In genomic region chr6:150069707-150070106, GRCh38 we compare ENCODE assay signal across 9 cellular contexts. TPM values are rescaled to one million over a fixed set of nuclear protein-coding genes. Genes with fewer than 3 reads are reported as not detected.
DNase-seq lines count a peak whose midpoint lies in the region; ATAC-seq, FAIRE-seq and TF ChIP-seq lines count a peak whose summit lies in the region.
"Had no signal": no experiment of that assay in that cellular context is flagged by ENCODE, and none has a peak within 500 bp of the region (broad histone marks: within the 10 kb centered on the region; RNA-seq: fewer than 3 reads in every experiment).

No MANE protein-coding gene starts in this region.

- DNase-seq in CD8-positive, alpha-beta memory T cell, result no peak
- DNase-seq in MV-4-11 (lab: John Stamatoyannopoulos, UW) (peak; percentile 26), K562 (ENCODE audit: extremely low read depth in 1 of 4, low spot score in 3 of 4) (no peak), HTR-8/SVneo (ENCODE audit: insufficient read length, low spot score) (no peak), NCI-H69 (lab: John Stamatoyannopoulos, UW) (no peak)
- no peak for DNase-seq in naive thymus-derived CD4-positive, alpha-beta T cell
- DNase-seq in activated CD8-positive, alpha-beta memory T cell treated with anti-CD3 and anti-CD28 coated beads, Interleukin-2, amount 10 ng/mL, durations not matched to agents 7 days and 5 days, result no peak

- H3K4me1 Mint-ChIP-seq in CD8-positive, alpha-beta memory T cell, result peaks cover 21 to 28% (median 26%) of the 10 kb centered on the region in 3 donors
- H3K4me1 Mint-ChIP-seq in naive thymus-derived CD4-positive, alpha-beta T cell, result peaks cover 10 to 22% (median 14%) of the 10 kb centered on the region in 7 donors
- H3K4me1 Mint-ChIP-seq in activated CD8-positive, alpha-beta memory T cell treated with anti-CD3 and anti-CD28 coated beads, Interleukin-2, amount 10 ng/mL, durations not matched to agents 7 days and 5 days, result peaks cover 34% of the 10 kb centered on the region

- H3K27me3 Mint-ChIP-seq in CD8-positive, alpha-beta memory T cell, result peaks cover 5 to 6% of the 10 kb centered on the region in 2 donors
- H3K27me3 Mint-ChIP-seq in naive thymus-derived CD4-positive, alpha-beta T cell, result peaks cover 6 to 40% (median 17%) of the 10 kb centered on the region in 5 donors
- H3K27me3 Mint-ChIP-seq in activated CD8-positive, alpha-beta memory T cell treated with anti-CD3 and anti-CD28 coated beads, Interleukin-2, amount 10 ng/mL, durations not matched to agents 7 days and 5 days, result peaks cover 28% of the 10 kb centered on the region

- H3K9me3 ChIP-seq in CD8-positive, alpha-beta memory T cell (ENCODE audit: low read length), result no peaks in the 10 kb centered on the region
- H3K9me3 ChIP-seq in K562 (replicated peaks; ENCODE audit: control insufficient read depth, insufficient read depth, low read depth, low read length), result no peaks in the 10 kb centered on the region
- H3K9me3 ChIP-seq in naive thymus-derived CD4-positive, alpha-beta T cell (ENCODE audit: control insufficient read depth in 2 of 3, low read length in 3 of 3), result no peaks in the 10 kb centered on the region

- CTCF ChIA-PET in CD8-positive, alpha-beta memory T cell (lab: Charles Lee), result interaction anchor here (3.3 to 4.2 kb wide), 2 partner anchors 10 to 15 kb away, joined by 18 to 31 read pairs; no protein-coding TSS in a partner anchor
- CTCF ChIA-PET in K562 (lab: Yijun Ruan, JAX; ENCODE audit: low intra/inter-chr PET ratio), result interaction anchor here (1.4 to 4.0 kb wide), 2 partner anchors 135 to 265 kb away, joined by 4 to 25 read pairs; no protein-coding TSS in a partner anchor
- CTCF ChIA-PET in naive thymus-derived CD4-positive, alpha-beta T cell (lab: Charles Lee), result no interaction called here
- CTCF ChIA-PET in activated CD8-positive, alpha-beta memory T cell treated with anti-CD3 and anti-CD28 coated beads, Interleukin-2, amount 10 ng/mL, durations not matched to agents 7 days and 5 days (lab: Charles Lee), result interaction anchor here (2.4 to 3.4 kb wide), 3 partner anchors 10 to 326 kb away, joined by 15 to 45 read pairs (median 26); no protein-coding TSS in a partner anchor

- WGBS in K562 (ENCODE audit: insufficient coverage, low coverage, missing lambda C conversion rate), result 23% methylated on average over 11 of the region's 11 CpGs

- H3K9ac ChIP-seq in K562 (ENCODE audit: insufficient read depth in 1 of 2, low read depth in 2 of 2, low read length in 2 of 2), result no peak overlapping the region

- H3K36me3 ChIP-seq in CD8-positive, alpha-beta memory T cell (ENCODE audit: insufficient read depth, low read length), result no peaks in the 10 kb centered on the region
- no peaks in the 10 kb centered on the region for H3K36me3 ChIP-seq in K562 (ENCODE audit: control insufficient read depth, insufficient read depth, low read length)
- H3K36me3 ChIP-seq in naive thymus-derived CD4-positive, alpha-beta T cell (ENCODE audit: control insufficient read depth in 2 of 3, insufficient read depth in 3 of 3, low read length in 3 of 3), result no peaks in the 10 kb centered on the region

- ATAC-seq in K562 (no peak), HG03095 (IDR thresholded peaks at IDR 0.05; ENCODE audit: unreplicated experiment) (no peak)
- no peak for ATAC-seq in naive thymus-derived CD4-positive, alpha-beta T cell
- ATAC-seq in activated CD8-positive, alpha-beta memory T cell treated with anti-CD3 and anti-CD28 coated beads, Interleukin-2, amount 10 ng/mL, durations not matched to agents 7 days and 5 days, result no peak

- no peak overlapping the region for H2AFZ ChIP-seq in K562 (ENCODE audit: low read depth, low read length)

- TF ChIP-seq POLR2A in K562 (conservative IDR thresholded peaks at IDR 0.05), result no peak

- no peaks in the 10 kb centered on the region for H3K9me1 ChIP-seq in K562 (ENCODE audit: control insufficient read depth, insufficient read depth, low read length)

- H3K27ac ChIP-seq in CD8-positive, alpha-beta memory T cell (ENCODE audit: low read depth, low read length), result no peak overlapping the region
- H3K27ac ChIP-seq in K562 (ENCODE audit: extremely low read depth, low read depth, low read length), result no peak overlapping the region
- H3K27ac ChIP-seq in naive thymus-derived CD4-positive, alpha-beta T cell (ENCODE audit: low read depth, low read length), result no peak overlapping the region

- no peak for TF ChIP-seq EP300 in K562 (IDR thresholded peaks at IDR 0.05; ENCODE audit: low read length)

- peaks cover 2 to 11% (median 4%) of the 10 kb centered on the region in 3 donors for H3K36me3 Mint-ChIP-seq in CD8-positive, alpha-beta memory T cell
- peaks cover 0 to 11% (median 0%) of the 10 kb centered on the region in 5 donors for H3K36me3 Mint-ChIP-seq in naive thymus-derived CD4-positive, alpha-beta T cell
- H3K36me3 Mint-ChIP-seq in activated CD8-positive, alpha-beta memory T cell treated with anti-CD3 and anti-CD28 coated beads, Interleukin-2, amount 10 ng/mL, durations not matched to agents 7 days and 5 days, result no peaks in the 10 kb centered on the region

- H3K27me3 ChIP-seq in CD8-positive, alpha-beta memory T cell (ENCODE audit: insufficient read depth, low read length, poor library complexity, severe bottlenecking), result no peaks in the 10 kb centered on the region
- peaks cover 22 to 52% of the 10 kb centered on the region in 2 experiments for H3K27me3 ChIP-seq in K562 (ENCODE audit: control insufficient read depth in 2 of 2, insufficient read depth in 2 of 2, low read length in 2 of 2)
- no peaks in the 10 kb centered on the region for H3K27me3 ChIP-seq in naive thymus-derived CD4-positive, alpha-beta T cell (ENCODE audit: control insufficient read depth in 2 of 2, insufficient read depth in 2 of 2, low read length in 2 of 2)

- TF ChIP-seq CTCF in K562 (IDR thresholded peaks at IDR 0.05 in 2 of 3, conservative IDR thresholded peaks at IDR 0.05 in 1 of 3; ENCODE audit: insufficient read depth in 2 of 3, low read depth in 1 of 3, low read length in 3 of 3), result no peak

- H3K4me1 ChIP-seq in CD8-positive, alpha-beta memory T cell (ENCODE audit: insufficient read depth, low read length), result peaks cover 7% of the 10 kb centered on the region
- H3K4me1 ChIP-seq in K562 (replicated peaks in 1 of 2; ENCODE audit: control insufficient read depth in 2 of 2, insufficient read depth in 2 of 2, low read length in 2 of 2), result peaks cover 5 to 24% of the 10 kb centered on the region in 2 experiments; a peak in 3 of 5 replicates
- H3K4me1 ChIP-seq in naive thymus-derived CD4-positive, alpha-beta T cell (ENCODE audit: control insufficient read depth in 2 of 2, insufficient read depth in 2 of 2, low read length in 2 of 2), result peaks cover 0 to 5% of the 10 kb centered on the region in 2 donors

- in situ Hi-C loops in K562 (cut with MboI), result loop anchor here (5.0 to 25.0 kb wide), 2 partner anchors 323 to 743 kb away; no protein-coding TSS in a partner anchor

- no peaks in the 10 kb centered on the region for H3K79me2 ChIP-seq in K562 (ENCODE audit: control insufficient read depth, insufficient read depth, low read length)

- intact Hi-C loops in K562 (cut with micrococcal nuclease), result loop anchor here (2.0 to 5.0 kb wide), 3 partner anchors 137 to 748 kb away; no protein-coding TSS in a partner anchor
- intact Hi-C loops in naive thymus-derived CD4-positive, alpha-beta T cell (cut with micrococcal nuclease), result loop anchor here (1.0 to 5.0 kb wide), 8 partner anchors 53 to 502 kb away; partner anchors contain the start of genes GINM1 (in 1 of the 2), LRP11 (in 1 of the 2) and ULBP1 (in 1 of the 2)

- no peak overlapping the region for H3K4me3 ChIP-seq in CD8-positive, alpha-beta memory T cell (ENCODE audit: low read length)
- no peak overlapping the region for H3K4me3 ChIP-seq in K562
- H3K4me3 ChIP-seq in naive thymus-derived CD4-positive, alpha-beta T cell (ENCODE audit: low read length), result no peak overlapping the region

- no peak for TF ChIP-seq RAD21 in K562 (CRISPR knock-in tag; conservative IDR thresholded peaks at IDR 0.05 in 1 of 2, IDR thresholded peaks at IDR 0.05 in 1 of 2)

- no peaks in the 10 kb centered on the region for H3K9me3 Mint-ChIP-seq in CD8-positive, alpha-beta memory T cell
- H3K9me3 Mint-ChIP-seq in naive thymus-derived CD4-positive, alpha-beta T cell, result no peaks in the 10 kb centered on the region
- H3K9me3 Mint-ChIP-seq in activated CD8-positive, alpha-beta memory T cell treated with anti-CD3 and anti-CD28 coated beads, Interleukin-2, amount 10 ng/mL, durations not matched to agents 7 days and 5 days (ENCODE audit: low read depth), result no peaks in the 10 kb centered on the region

- H3K4me2 ChIP-seq in K562 (ENCODE audit: insufficient read depth, low read length), result no peak overlapping the region

- H3K4me3 Mint-ChIP-seq in CD8-positive, alpha-beta memory T cell, result peak overlapping the region; percentile 32 to 94 (median 89)
- H3K4me3 Mint-ChIP-seq in naive thymus-derived CD4-positive, alpha-beta T cell, result peak overlapping the region; percentile 10 to 95 (median 60)
- no peak overlapping the region for H3K4me3 Mint-ChIP-seq in activated CD8-positive, alpha-beta memory T cell treated with anti-CD3 and anti-CD28 coated beads, Interleukin-2, amount 10 ng/mL, durations not matched to agents 7 days and 5 days

- POLR2A ChIA-PET in CD8-positive, alpha-beta memory T cell (lab: Charles Lee), result no interaction called here
- POLR2A ChIA-PET in K562 (lab: Yijun Ruan, JAX), result interaction anchor here (0.9 kb wide), 1 partner anchor 14 kb away, joined by 3 read pairs; no protein-coding TSS in a partner anchor
- POLR2A ChIA-PET in naive thymus-derived CD4-positive, alpha-beta T cell (lab: Charles Lee), result no interaction called here

- no peaks in the 10 kb centered on the region for H4K20me1 ChIP-seq in K562 (replicated peaks; ENCODE audit: control insufficient read depth, insufficient read depth, low read length)

- H3K27ac Mint-ChIP-seq in CD8-positive, alpha-beta memory T cell, result peak overlapping the region in 1 of 8 donors; percentile 64
- H3K27ac Mint-ChIP-seq in naive thymus-derived CD4-positive, alpha-beta T cell, result no peak overlapping the region
- no peak overlapping the region for H3K27ac Mint-ChIP-seq in activated CD8-positive, alpha-beta memory T cell treated with anti-CD3 and anti-CD28 coated beads, Interleukin-2, amount 10 ng/mL, durations not matched to agents 7 days and 5 days

- no peak for FAIRE-seq in K562 (lab: Jason Lieb, UNC)
- no peak for FAIRE-seq in HTR-8/SVneo (lab: Jason Lieb, UNC)
- FAIRE-seq: TTC549 had no signal

- BruUV-seq in K562 (replicated peaks; lab: Mats Ljungman, UMichigan), result no TSS peak

RNA-seq across cellular contexts. Expression of gene ULBP3, which starts 0.8 kb away (rescaled TPM):
- 1 to 10 TPM; 1.2 to 1.6 TPM for total RNA-seq in CD8-positive, alpha-beta memory T cell
- 2.2 TPM for polyA plus RNA-seq in CD8-positive, alpha-beta memory T cell
- not detected in 2 replicates for total RNA-seq in K562 (2011; cell fraction: chromatin; rRNA removed; ENCODE audit: low replicate concordance)
- total RNA-seq in K562 (2011; cell fraction: nucleolus; rRNA removed), result not detected in 2 replicates
- not detected in 2 replicates for total RNA-seq in K562 (2011; cell fraction: nucleoplasm; rRNA removed)
- 0.57 TPM in 1 of 2 replicates, not detected in the other for total RNA-seq in K562 (2014; rRNA removed)
- not detected in 2 replicates for total RNA-seq in K562 (2014; rRNA removed; fragmentation: Illumina TruSeq; extraction: Trizol)
- 0.23 TPM in 1 of 2 replicates, not detected in the other for total RNA-seq in K562 (2015; rRNA removed; fragmentation: Illumina TruSeq; extraction: Trizol)
- 0.38 TPM in 1 of 2 replicates, not detected in the other for total RNA-seq in K562 (2021)
- polyA plus RNA-seq in K562 (2011; rRNA removed), result 0.25 TPM in 1 of 2 replicates, not detected in the other
- not detected in 2 replicates for polyA plus RNA-seq in K562 (2011; cell fraction: cytosol; rRNA removed)
- polyA plus RNA-seq in K562 (2011; cell fraction: nucleus; rRNA removed), result not detected in 2 replicates
- 0.12 and 0.14 TPM in 2 replicates for polyA plus RNA-seq in K562 (2012)
- polyA plus RNA-seq in K562 (2014; fragmentation: Illumina TruSeq; extraction: Trizol), result not detected in 2 replicates
- polyA plus RNA-seq in K562 (2014; fragmentation: Nextera tagmentation; extraction: Ambion mirVana), result not detected
- polyA plus RNA-seq in K562 (2014; rRNA removed), result 0.33 TPM in 1 of 2 replicates, not detected in the other
- 0.53 TPM in 1 of 2 replicates, not detected in the other for polyA minus RNA-seq in K562 (2011; rRNA and poly(A)+ RNA removed)
- polyA minus RNA-seq in K562 (2011; cell fraction: cytosol; rRNA and poly(A)+ RNA removed), result not detected in 2 replicates
- not detected in 2 replicates for polyA minus RNA-seq in K562 (2011; cell fraction: nucleus; rRNA and poly(A)+ RNA removed)
- total RNA-seq in naive thymus-derived CD4-positive, alpha-beta T cell, result 1 to 10 TPM in 1 of 5 experiments, under 1 TPM in 1, not detected in 3; 0.42 to 1.5 TPM
- polyA plus RNA-seq in naive thymus-derived CD4-positive, alpha-beta T cell, result under 1 TPM; 0.27 to 0.36 TPM
- total RNA-seq in activated CD8-positive, alpha-beta memory T cell treated with anti-CD3 and anti-CD28 coated beads, Interleukin-2, amount 10 ng/mL, durations not matched to agents 7 days and 5 days, result 1 to 10 TPM; 1.4 to 2.1 TPM

RNA-seq across cellular contexts. Expression of gene RAET1L, which starts 44.4 kb away (rescaled TPM):
- not detected for total RNA-seq in CD8-positive, alpha-beta memory T cell
- polyA plus RNA-seq in CD8-positive, alpha-beta memory T cell, result not detected
- not detected in 2 replicates for total RNA-seq in K562 (2011; cell fraction: chromatin; rRNA removed; ENCODE audit: low replicate concordance)
- total RNA-seq in K562 (2011; cell fraction: nucleolus; rRNA removed), result not detected in 2 replicates
- not detected in 2 replicates for total RNA-seq in K562 (2011; cell fraction: nucleoplasm; rRNA removed)
- total RNA-seq in K562 (2014; rRNA removed) (not detected in 2 replicates), K562 (2014; rRNA removed; fragmentation: Illumina TruSeq; extraction: Trizol) (not detected in 2 replicates), K562 (2015; rRNA removed; fragmentation: Illumina TruSeq; extraction: Trizol) (not detected in 2 replicates), K562 (2021) (not detected in 2 replicates)
- polyA plus RNA-seq in K562 (2011; rRNA removed) (not detected in 2 replicates), K562 (2014; fragmentation: Illumina TruSeq; extraction: Trizol) (not detected in 2 replicates), K562 (2014; fragmentation: Nextera tagmentation; extraction: Ambion mirVana) (not detected), K562 (2014; rRNA removed) (not detected in 2 replicates)
- not detected in 2 replicates for polyA plus RNA-seq in K562 (2011; cell fraction: cytosol; rRNA removed)
- not detected in 2 replicates for polyA plus RNA-seq in K562 (2011; cell fraction: nucleus; rRNA removed)
- polyA plus RNA-seq in K562 (2012), result not detected in 2 replicates
- polyA minus RNA-seq in K562 (2011; rRNA and poly(A)+ RNA removed), result not detected in 2 replicates
- polyA minus RNA-seq in K562 (2011; cell fraction: cytosol; rRNA and poly(A)+ RNA removed), result not detected in 2 replicates
- polyA minus RNA-seq in K562 (2011; cell fraction: nucleus; rRNA and poly(A)+ RNA removed), result not detected in 2 replicates
- total RNA-seq in naive thymus-derived CD4-positive, alpha-beta T cell, result not detected
- not detected for polyA plus RNA-seq in naive thymus-derived CD4-positive, alpha-beta T cell
- not detected for total RNA-seq in activated CD8-positive, alpha-beta memory T cell treated with anti-CD3 and anti-CD28 coated beads, Interleukin-2, amount 10 ng/mL, durations not matched to agents 7 days and 5 days
